1 cellular context compared by ENCODE assay signal in the genomic region with DNA sequence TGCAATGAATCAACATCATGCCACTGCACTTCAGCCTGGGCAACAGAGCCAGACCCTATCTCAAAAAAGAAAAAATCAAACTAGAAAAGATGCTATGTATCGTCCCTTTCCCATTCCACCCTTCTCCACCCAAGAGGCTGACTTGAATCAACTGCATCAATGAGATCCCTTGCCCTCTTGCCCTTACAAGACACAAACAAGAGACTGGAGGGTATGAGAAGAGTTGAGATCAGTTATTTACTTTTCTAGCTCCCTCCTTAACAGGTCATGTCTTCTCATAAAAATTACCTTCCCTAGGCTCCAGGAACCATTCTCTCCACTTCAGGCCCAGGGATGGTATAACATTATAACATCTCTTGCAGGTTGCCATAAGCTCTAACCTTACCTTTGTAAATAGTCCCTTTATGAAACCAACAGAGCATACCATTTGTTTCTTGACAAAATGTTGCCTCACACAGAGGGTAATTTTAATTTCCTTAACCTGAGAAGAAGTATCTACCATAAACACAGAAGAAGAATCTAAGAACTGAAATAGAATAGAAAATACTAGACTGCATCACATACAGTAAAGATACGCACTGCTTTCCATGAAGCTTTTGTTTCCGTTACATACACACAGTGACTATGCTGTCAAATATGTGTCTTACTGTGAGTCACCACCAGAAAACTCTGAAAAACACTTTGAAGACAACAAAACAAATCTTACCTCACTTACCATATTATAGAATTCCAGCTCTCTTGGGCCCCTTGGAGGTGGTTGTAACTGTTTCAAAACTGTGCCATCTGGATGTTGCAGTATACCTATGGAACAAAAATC.
A peak's percentile ranks its signal among the peaks of the same experiment; 100 is the strongest.
TF ChIP-seq lines count a peak whose summit lies in the region.

No MANE protein-coding gene starts in this region.

TF ChIP-seq in HepG2, 621 proteins besides CTCF, POLR2A, EP300 and RAD21 (continued from another document):
- TF ChIP-seq TEAD3 (CRISPR knock-in tag; optimal IDR thresholded peaks at IDR 0.05; ENCODE audit: borderline replicate concordance) (peak; percentile 75), BCL6 (CRISPR knock-in tag; IDR thresholded peaks at IDR 0.05) (peak; percentile 95), SOX5 (CRISPR knock-in tag; IDR thresholded peaks at IDR 0.05; ENCODE audit: borderline replicate concordance) (peak; percentile 89; the same call in 1 of the 2 replicates), SOX6 (IDR thresholded peaks at IDR 0.05) (no peak), SOX6 (CRISPR knock-in tag; IDR thresholded peaks at IDR 0.05) (peak; percentile 74), ELF3 (CRISPR knock-in tag; IDR thresholded peaks at IDR 0.05) (peak; percentile 35; the same call in 1 of the 2 replicates), JUN (CRISPR knock-in tag; IDR thresholded peaks at IDR 0.05) (peak; percentile 63; the same call in 1 of the 2 replicates)
